In the genomic region with DNA sequence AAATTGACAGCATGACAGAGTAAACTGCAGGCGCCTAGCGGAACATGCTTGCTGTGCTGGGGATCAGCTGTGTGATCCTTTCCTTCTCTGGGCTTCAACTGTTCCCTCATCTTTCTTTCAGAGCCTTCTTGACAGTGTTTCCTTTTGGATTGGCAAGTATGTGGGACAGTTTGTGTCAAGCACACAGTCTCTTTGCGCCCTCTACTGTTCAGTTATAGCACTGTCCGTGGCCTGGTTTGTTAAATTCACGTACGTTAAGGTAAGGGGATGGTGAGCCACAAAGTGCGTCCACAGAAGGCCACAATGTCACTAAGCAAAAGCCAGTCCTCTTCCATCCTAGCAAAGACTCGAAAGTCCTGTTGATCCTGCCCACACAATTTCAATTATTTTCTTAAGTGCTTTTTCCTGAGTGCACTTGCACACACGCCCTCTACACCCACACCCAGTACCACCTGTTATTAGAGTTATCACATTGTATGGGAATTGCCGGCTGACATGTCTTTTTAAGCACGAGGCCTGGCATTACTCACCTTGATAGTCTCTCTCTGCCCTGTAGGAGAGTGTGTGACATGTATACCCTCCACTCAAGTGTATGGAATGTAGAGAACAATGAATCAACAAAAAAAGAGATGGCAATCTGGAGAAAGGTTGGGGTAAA, we compare ENCODE assay signal across 8 cellular contexts. TPM values are rescaled to one million over a fixed set of nuclear protein-coding genes. Genes with fewer than 3 reads are reported as not detected.
DNase-seq lines count a peak whose midpoint lies in the region; ATAC-seq and TF ChIP-seq lines count a peak whose summit lies in the region.

No MANE protein-coding gene starts in this region.

- H3K27ac Mint-ChIP-seq in neural crest cell (ENCODE audit: unreplicated experiment): no peak overlapping the region

- H3K36me3 Mint-ChIP-seq in neural crest cell (ENCODE audit: low read depth): no peaks in the 10 kb centered on the region

- H3K4me3 Mint-ChIP-seq in neural crest cell: no peak overlapping the region

- H3K9me3 ChIP-seq in WERI-Rb-1 (ENCODE audit: severe bottlenecking): no peaks in the 10 kb centered on the region

- H3K27me3 Mint-ChIP-seq in neural crest cell (ENCODE audit: low read depth): peaks cover 11% of the 10 kb centered on the region

- H3K27ac ChIP-seq in WERI-Rb-1: no peak overlapping the region

- H3K4me3 ChIP-seq in WERI-Rb-1 (ENCODE audit: low read depth, low read length) (no peak overlapping the region), fibroblast of pulmonary artery (replicated peaks; ENCODE audit: low read depth, low read length) (no peak overlapping the region)

- peak; percentile 97 for TF ChIP-seq CTCF in WERI-Rb-1 (IDR thresholded peaks at IDR 0.05; ENCODE audit: low read depth, low read length)
- peak; percentile 98 for TF ChIP-seq CTCF in fibroblast of pulmonary artery (IDR thresholded peaks at IDR 0.05; ENCODE audit: low read length, missing control alignments)
- TF ChIP-seq CTCF in neural crest cell (conservative IDR thresholded peaks at IDR 0.05): peak; percentile 91

- no peaks in the 10 kb centered on the region for H3K36me3 ChIP-seq in WERI-Rb-1

- peak; percentile 94 for DNase-seq in COLO829 (ENCODE audit: low spot score)
- DNase-seq in NCI-H2107 (lab: John Stamatoyannopoulos, UW): peak; percentile 42
- DNase-seq in WERI-Rb-1: peak; percentile 81
- DNase-seq in fibroblast of pulmonary artery (ENCODE audit: low read depth): peak; percentile 83
- DNase-seq in neural crest cell (ENCODE audit: low read depth, low spot score): peak; percentile 61
- no peak for DNase-seq in stimulated activated naive CD4-positive, alpha-beta T cell treated with Interleukin-2 at 50 U/mL for 16 hours (lab: John Stamatoyannopoulos, UW)

- H3K4me1 Mint-ChIP-seq in neural crest cell: peaks cover 10% of the 10 kb centered on the region

- ATAC-seq in GM18868 (IDR thresholded peaks at IDR 0.05; ENCODE audit: unreplicated experiment) (peak; percentile 92), HG03097 (IDR thresholded peaks at IDR 0.05; ENCODE audit: low FRiP score, unreplicated experiment) (peak; percentile 66)

- H3K27me3 ChIP-seq in WERI-Rb-1 (ENCODE audit: insufficient read depth, low read depth, severe bottlenecking): peaks cover 18% of the 10 kb centered on the region

- no peaks in the 10 kb centered on the region for H3K9me3 Mint-ChIP-seq in neural crest cell

RNA-seq across cellular contexts. Expression of a gene that starts 22.5 kb away (rescaled TPM):
- total RNA-seq in neural crest cell: 1.1 and 1.3 TPM in 2 replicates
